ENCODE assay signal across 8 cellular contexts in the genomic region with DNA sequence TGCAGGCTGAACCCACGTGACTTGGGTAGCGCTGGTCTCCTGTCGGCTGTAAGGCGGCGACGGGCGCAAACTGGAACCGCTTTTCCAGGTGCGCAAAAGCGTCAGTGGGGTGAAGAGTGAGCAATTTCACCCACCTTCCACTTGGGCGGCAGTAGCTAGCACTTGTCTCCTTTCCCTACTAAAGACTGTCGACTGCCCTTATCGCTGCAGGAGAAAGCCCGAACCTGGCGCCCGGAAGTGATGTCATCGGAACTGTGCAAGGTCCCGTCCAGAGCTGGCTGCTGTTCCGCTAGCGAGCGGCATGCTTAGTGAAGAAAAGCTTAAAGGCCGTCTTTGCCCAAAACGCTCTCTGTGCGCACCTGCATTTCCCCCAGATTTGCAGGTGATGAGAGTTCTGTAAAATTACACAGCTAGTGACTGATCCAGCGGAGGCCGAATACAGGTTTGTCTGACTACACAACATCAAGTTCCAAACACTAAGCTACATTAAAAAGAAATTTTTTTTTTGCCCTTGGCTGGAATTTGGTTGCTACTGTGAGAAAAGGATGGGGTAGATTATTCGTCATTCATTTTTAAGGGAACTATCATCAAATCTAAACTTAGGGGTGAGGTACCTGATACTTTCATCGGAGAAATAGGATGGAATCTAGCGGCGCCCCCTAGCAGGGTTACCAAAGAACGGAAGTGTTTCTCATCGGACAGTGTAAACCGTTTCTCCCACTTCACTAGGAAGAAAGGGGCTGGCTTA. TPM values are rescaled to one million over a fixed set of nuclear protein-coding genes. Genes with fewer than 3 reads are reported as not detected.
A peak's percentile ranks its signal among the peaks of the same experiment; 100 is the strongest.
DNase-seq lines count a peak whose midpoint lies in the region; ATAC-seq and TF ChIP-seq lines count a peak whose summit lies in the region.

A gene with protein sequence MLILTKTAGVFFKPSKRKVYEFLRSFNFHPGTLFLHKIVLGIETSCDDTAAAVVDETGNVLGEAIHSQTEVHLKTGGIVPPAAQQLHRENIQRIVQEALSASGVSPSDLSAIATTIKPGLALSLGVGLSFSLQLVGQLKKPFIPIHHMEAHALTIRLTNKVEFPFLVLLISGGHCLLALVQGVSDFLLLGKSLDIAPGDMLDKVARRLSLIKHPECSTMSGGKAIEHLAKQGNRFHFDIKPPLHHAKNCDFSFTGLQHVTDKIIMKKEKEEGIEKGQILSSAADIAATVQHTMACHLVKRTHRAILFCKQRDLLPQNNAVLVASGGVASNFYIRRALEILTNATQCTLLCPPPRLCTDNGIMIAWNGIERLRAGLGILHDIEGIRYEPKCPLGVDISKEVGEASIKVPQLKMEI (minus strand): TSS at position 242 of the 748 bp plus-strand sequence. CDS start 1,152 bp downstream, outside the sequence.

- TF ChIP-seq POLR2A in heart left ventricle (IDR thresholded peaks at IDR 0.05): peak in 1 of 2 donors; percentile 38
- peak in 2 of 4 donors; percentile 23 to 57 for TF ChIP-seq POLR2A in upper lobe of left lung (IDR thresholded peaks at IDR 0.05)

- peaks cover 0 to 18% (median 14%) of the 10 kb centered on the region in 9 donors for H3K36me3 ChIP-seq in heart left ventricle
- H3K36me3 ChIP-seq in upper lobe of left lung: peaks cover 0 to 7% (median 2%) of the 10 kb centered on the region in 4 donors

- H3K27ac ChIP-seq in adipose tissue (ENCODE audit: low read depth, low read length) (peak within 1 kb of the TSS; percentile 43), heart left ventricle (peak within 1 kb of the TSS; percentile 20 to 97 (median 86)), upper lobe of left lung (peak within 1 kb of the TSS; percentile 81 to 88 (median 84))

- H3K27me3 ChIP-seq in heart left ventricle (no peaks in the 10 kb centered on the region), upper lobe of left lung (no peaks in the 10 kb centered on the region)

- intact Hi-C loops in heart left ventricle (cut with DNase I): loop anchor here in 5 of 10 donors (1.0 to 5.0 kb wide), 5 partner anchors 22 to 102 kb away; a partner anchor contains a TSS

- H3K4me3 ChIP-seq in heart left ventricle (peak within 1 kb of the TSS; percentile 69 to 90 (median 78)), upper lobe of left lung (peak within 1 kb of the TSS; percentile 71 to 97 (median 86))

- WGBS in adipose tissue, 3 donors: 0% methylated on average over 33 of the region's 33 CpGs
- WGBS in heart left ventricle, 4 donors: 0 to 1% (median 0%) methylated on average over 31 to 33 of the region's 33 CpGs
- WGBS in upper lobe of left lung, 2 donors: 1% methylated on average over 19 to 33 of the region's 33 CpGs

- ATAC-seq in HG02763 (IDR thresholded peaks at IDR 0.05; ENCODE audit: unreplicated experiment) (peak; percentile 96), heart left ventricle (peak; percentile 96 to 98 (median 98)), upper lobe of left lung (ENCODE audit: low FRiP score in 2 of 2) (peak; percentile 98)

- TF ChIP-seq EP300 in upper lobe of left lung (IDR thresholded peaks at IDR 0.05): no peak

- peak; percentile 52 for TF ChIP-seq CTCF in GM12874 (IDR thresholded peaks at IDR 0.05; ENCODE audit: insufficient read depth, low read depth, low read length)
- TF ChIP-seq CTCF in heart left ventricle (IDR thresholded peaks at IDR 0.05): peak in 10 of 12 donors; percentile 28 to 73 (median 57)
- peak; percentile 11 to 31 (median 18) for TF ChIP-seq CTCF in upper lobe of left lung (IDR thresholded peaks at IDR 0.05)

- H3K4me1 ChIP-seq in heart left ventricle: peaks cover 0 to 19% (median 12%) of the 10 kb centered on the region in 12 donors
- H3K4me1 ChIP-seq in upper lobe of left lung: peaks cover 11 to 20% (median 12%) of the 10 kb centered on the region in 4 donors

- H3K9me3 ChIP-seq in heart left ventricle (no peaks in the 10 kb centered on the region), upper lobe of left lung (no peaks in the 10 kb centered on the region)

- DNase-seq in NCI-H1417 (lab: John Stamatoyannopoulos, UW) (peak; percentile 80 to 96 (median 91)), SW 1271 (lab: John Stamatoyannopoulos, UW) (peak; percentile 84 to 94), heart left ventricle (peak; percentile 93 to 96 (median 95)), pons (ENCODE audit: low spot score) (peak; percentile 96), upper lobe of left lung (peak; percentile 76 to 95)

RNA-seq across cellular contexts. Expression of the gene that starts here (rescaled TPM):
- 1 to 10 TPM; 2.4 to 5.2 (median 4.0) TPM for polyA plus RNA-seq in adipose tissue
- total RNA-seq in heart left ventricle: 10 to 100 TPM in 2 of 9 donors, 1 to 10 TPM in 7; 6.8 to 11.0 (median 8.6) TPM
- 1 to 10 TPM; 5.7 to 5.9 TPM for polyA plus RNA-seq in heart left ventricle
- 10 to 100 TPM in 1 of 6 donors, 1 to 10 TPM in 5; 3.6 to 14.5 (median 5.4) TPM for total RNA-seq in upper lobe of left lung

Comparison
In these comparisons a context has a peak if more than half of its experiments do, and no peak if none do; other contexts are left out.
1. Peak in every context shown above with its lines: DNase-seq, ATAC-seq, H3K4me3 ChIP-seq and H3K27ac ChIP-seq.